Comparison of ENCODE assay signal across 11 cellular contexts in genomic region chr4:2401610-2401983, GRCh38. TPM values are rescaled to one million over a fixed set of nuclear protein-coding genes. Genes with fewer than 3 reads are reported as not detected.
DNase-seq lines count a peak whose midpoint lies in the region; ATAC-seq and TF ChIP-seq lines count a peak whose summit lies in the region.
"Had no signal": no experiment of that assay in that cellular context is flagged by ENCODE, and none has a peak within 500 bp of the region (broad histone marks: within the 10 kb centered on the region; RNA-seq: fewer than 3 reads in every experiment).

No MANE protein-coding gene starts in this region.

- no peaks in the 10 kb centered on the region for H3K36me3 Mint-ChIP-seq in activated naive CD8-positive, alpha-beta T cell treated with anti-CD3 and anti-CD28 coated beads, Interleukin-2, amount 50 U/mL, for 24 hours (ENCODE audit: low read depth)

- H3K4me3 Mint-ChIP-seq in activated naive CD8-positive, alpha-beta T cell treated with anti-CD3 and anti-CD28 coated beads, Interleukin-2, amount 50 U/mL, for 24 hours = peak overlapping the region; percentile 42

- POLR2A ChIA-PET in SK-N-SH (lab: Yijun Ruan, JAX) = interaction anchor here (2.2 kb wide), 1 partner anchor 11 kb away, joined by 9 read pairs; no protein-coding TSS in a partner anchor

- no peak for ATAC-seq in SK-N-SH treated with all-trans-retinoic acid at 6 μM for 48 hours
- ATAC-seq in activated naive CD8-positive, alpha-beta T cell treated with anti-CD3 and anti-CD28 coated beads, Interleukin-2, amount 50 U/mL, for 24 hours = no peak

- H3K27ac Mint-ChIP-seq in activated naive CD8-positive, alpha-beta T cell treated with anti-CD3 and anti-CD28 coated beads, Interleukin-2, amount 50 U/mL, for 24 hours = no peak overlapping the region
- H3K27ac Mint-ChIP-seq: activated T-helper 2 cell treated with anti-CD3 and anti-CD28 coated beads, Interferon-gamma antibody, Interleukin-2, Interleukin-4, amounts not matched to agents 10 μg/mL and 5 μg/mL and 100 μg/mL, durations not matched to agents 14 hours and 24 hours and 36 hours had no signal

- H3K4me1 Mint-ChIP-seq in activated naive CD8-positive, alpha-beta T cell treated with anti-CD3 and anti-CD28 coated beads, Interleukin-2, amount 50 U/mL, for 24 hours = peaks cover 13% of the 10 kb centered on the region

- TF ChIP-seq CTCF in SK-N-SH (IDR thresholded peaks at IDR 0.05) = no peak

- H3K4me3 ChIP-seq in SK-N-SH (ENCODE audit: low read depth in 2 of 2, low read length in 1 of 2) (peak overlapping the region in 1 of 2 experiments; percentile 19; a peak in 2 of 4 replicates), iPS-15b (ENCODE audit: low read depth, low read length) (peak overlapping the region; percentile 39), skeletal muscle satellite cell (ENCODE audit: low read length) (peak overlapping the region; percentile 53)

- H2AFZ ChIP-seq in SK-N-SH (ENCODE audit: low read depth) = peak overlapping the region; percentile 72; the same call in 1 of the 2 replicates

- CTCF ChIA-PET in SK-N-SH (lab: Yijun Ruan, JAX) = interaction anchor here (3.1 kb wide), 1 partner anchor 11 kb away, joined by 15 read pairs; no protein-coding TSS in a partner anchor

- peak overlapping the region; percentile 62; the same call in 1 of the 2 replicates for H3K4me2 ChIP-seq in SK-N-SH
- H3K4me2 ChIP-seq in skeletal muscle satellite cell (ENCODE audit: low read length) = peak overlapping the region; percentile 86

- TF ChIP-seq RAD21 in SK-N-SH (IDR thresholded peaks at IDR 0.05; ENCODE audit: low read length) = no peak

- H3K36me3 ChIP-seq in SK-N-SH (replicated peaks in 1 of 2; ENCODE audit: control insufficient read depth in 1 of 2, insufficient read depth in 2 of 2, low read length in 1 of 2) = no peaks in the 10 kb centered on the region
- no peaks in the 10 kb centered on the region for H3K36me3 ChIP-seq in iPS-15b (ENCODE audit: control insufficient read depth, insufficient read depth, low read length)
- H3K36me3 ChIP-seq in skeletal muscle satellite cell (ENCODE audit: insufficient read depth, low read length) = no peaks in the 10 kb centered on the region

- no peaks in the 10 kb centered on the region for H3F3A ChIP-seq in SK-N-SH (replicated peaks; ENCODE audit: insufficient read depth)

- H3K4me1 ChIP-seq in SK-N-SH (ENCODE audit: control insufficient read depth in 1 of 2, insufficient read depth in 2 of 2, low read depth in 1 of 2, low read length in 1 of 2) (peaks cover 0 to 18% of the 10 kb centered on the region in 2 experiments; a peak in 2 of 4 replicates), iPS-15b (ENCODE audit: control insufficient read depth, insufficient read depth, low read length) (peaks cover 11% of the 10 kb centered on the region), skeletal muscle satellite cell (ENCODE audit: control insufficient read depth, insufficient read depth, low read length) (peaks cover 16% of the 10 kb centered on the region)

- no peaks in the 10 kb centered on the region for H3K9me3 Mint-ChIP-seq in activated naive CD8-positive, alpha-beta T cell treated with anti-CD3 and anti-CD28 coated beads, Interleukin-2, amount 50 U/mL, for 24 hours
- H3K9me3 Mint-ChIP-seq: activated T-helper 2 cell treated with anti-CD3 and anti-CD28 coated beads, Interferon-gamma antibody, Interleukin-2, Interleukin-4, amounts not matched to agents 10 μg/mL and 5 μg/mL and 100 μg/mL, durations not matched to agents 14 hours and 24 hours and 36 hours had no signal

- no peak for TF ChIP-seq EP300 in SK-N-SH (IDR thresholded peaks at IDR 0.05; ENCODE audit: borderline replicate concordance in 1 of 2, low read depth in 1 of 2, low read length in 1 of 2)

- DNase-seq in SK-N-SH (no peak), NCI-H128 (lab: John Stamatoyannopoulos, UW; ENCODE audit: unreplicated experiment) (no peak), ACHN (no peak)
- DNase-seq in activated naive CD8-positive, alpha-beta T cell treated with anti-CD3 and anti-CD28 coated beads, Interleukin-2, amount 50 U/mL, for 24 hours = no peak
- DNase-seq in stimulated activated CD8-positive, alpha-beta memory T cell treated with anti-CD3 and anti-CD28 coated beads, Interleukin-4, amount 100 ng/mL, for 48 hours = no peak

- WGBS in SK-N-SH (ENCODE audit: low lambda C conversion rate) = 72% methylated on average over 10 of the region's 15 CpGs

- H3K79me2 ChIP-seq in SK-N-SH (ENCODE audit: insufficient read depth) = no peaks in the 10 kb centered on the region

- no peaks in the 10 kb centered on the region for H4K20me1 ChIP-seq in SK-N-SH (ENCODE audit: insufficient read depth)

- no peak overlapping the region for H3K27ac ChIP-seq in SK-N-SH (ENCODE audit: low read depth in 2 of 2, low read length in 1 of 2)

- in situ Hi-C loops in ACHN (cut with HindIII; ENCODE audit: low pct_ligation_motif_present, low pct_unique_long_range_greater_than_20kb, low sequenced_read_pairs) = no loop called here

- no peaks in the 10 kb centered on the region for H3K9me2 ChIP-seq in SK-N-SH

- H3K9ac ChIP-seq in SK-N-SH (no peak overlapping the region), iPS-15b (ENCODE audit: low read depth, low read length) (no peak overlapping the region), skeletal muscle satellite cell (ENCODE audit: low read depth, low read length) (no peak overlapping the region)

- H3K27me3 ChIP-seq in SK-N-SH (ENCODE audit: insufficient read depth) = no peaks in the 10 kb centered on the region
- H3K27me3 ChIP-seq in iPS-15b (ENCODE audit: control insufficient read depth, insufficient read depth, low read length) = no peaks in the 10 kb centered on the region
- H3K27me3 ChIP-seq in skeletal muscle satellite cell (ENCODE audit: control insufficient read depth, insufficient read depth, low read length) = peaks cover 14% of the 10 kb centered on the region

- peaks cover 6% of the 10 kb centered on the region for H3K27me3 Mint-ChIP-seq in activated naive CD8-positive, alpha-beta T cell treated with anti-CD3 and anti-CD28 coated beads, Interleukin-2, amount 50 U/mL, for 24 hours

- H3K9me3 ChIP-seq in SK-N-SH = no peaks in the 10 kb centered on the region
- H3K9me3 ChIP-seq in iPS-15b (ENCODE audit: control insufficient read depth, insufficient read depth, low read length) = no peaks in the 10 kb centered on the region
- no peaks in the 10 kb centered on the region for H3K9me3 ChIP-seq in skeletal muscle satellite cell (replicated peaks; ENCODE audit: low read length)

TF ChIP-seq in SK-N-SH, 30 proteins besides CTCF, POLR2A, EP300 and RAD21 (continues in another document):
- TF ChIP-seq USF1 (IDR thresholded peaks at IDR 0.05; ENCODE audit: borderline replicate concordance, low read depth) = no peak
- TF ChIP-seq FOXJ3 (CRISPR knock-in tag; IDR thresholded peaks at IDR 0.05) = no peak
- TF ChIP-seq RFX5 (IDR thresholded peaks at IDR 0.05; ENCODE audit: low read length) = no peak
- no peak for TF ChIP-seq JUND (IDR thresholded peaks at IDR 0.05)
- no peak for TF ChIP-seq IRF3 (IDR thresholded peaks at IDR 0.05; ENCODE audit: low read depth, low read length)
- TF ChIP-seq TEAD4 (IDR thresholded peaks at IDR 0.05; ENCODE audit: borderline replicate concordance, insufficient read depth) = no peak

TF ChIP-seq in SK-N-SH treated with all-trans-retinoic acid at 6 μM for 48 hours, 23 proteins besides CTCF, POLR2A, EP300 and RAD21:
- TF ChIP-seq CREB5 (CRISPR knock-in tag; IDR thresholded peaks at IDR 0.05; ENCODE audit: low read depth) (no peak), TCF4 (CRISPR knock-in tag; IDR thresholded peaks at IDR 0.05; ENCODE audit: borderline replicate concordance) (no peak), TOX (CRISPR knock-in tag; IDR thresholded peaks at IDR 0.05; ENCODE audit: borderline replicate concordance) (no peak), ISL1 (CRISPR knock-in tag; IDR thresholded peaks at IDR 0.05) (no peak), OSR1 (CRISPR knock-in tag; IDR thresholded peaks at IDR 0.05) (no peak), CSDC2 (CRISPR knock-in tag; IDR thresholded peaks at IDR 0.05) (no peak), ZC3H10 (CRISPR knock-in tag; IDR thresholded peaks at IDR 0.05) (no peak)
- TF ChIP-seq, protein P1, sequence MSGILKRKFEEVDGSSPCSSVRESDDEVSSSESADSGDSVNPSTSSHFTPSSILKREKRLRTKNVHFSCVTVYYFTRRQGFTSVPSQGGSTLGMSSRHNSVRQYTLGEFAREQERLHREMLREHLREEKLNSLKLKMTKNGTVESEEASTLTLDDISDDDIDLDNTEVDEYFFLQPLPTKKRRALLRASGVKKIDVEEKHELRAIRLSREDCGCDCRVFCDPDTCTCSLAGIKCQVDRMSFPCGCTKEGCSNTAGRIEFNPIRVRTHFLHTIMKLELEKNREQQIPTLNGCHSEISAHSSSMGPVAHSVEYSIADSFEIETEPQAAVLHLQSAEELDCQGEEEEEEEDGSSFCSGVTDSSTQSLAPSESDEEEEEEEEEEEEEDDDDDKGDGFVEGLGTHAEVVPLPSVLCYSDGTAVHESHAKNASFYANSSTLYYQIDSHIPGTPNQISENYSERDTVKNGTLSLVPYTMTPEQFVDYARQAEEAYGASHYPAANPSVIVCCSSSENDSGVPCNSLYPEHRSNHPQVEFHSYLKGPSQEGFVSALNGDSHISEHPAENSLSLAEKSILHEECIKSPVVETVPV (CRISPR knock-in tag; IDR thresholded peaks at IDR 0.05) = no peak

RNA-seq across cellular contexts. Expression of gene ZFYVE28, which starts 16.8 kb away (rescaled TPM):
- polyA plus RNA-seq in SK-N-SH (2012; rRNA removed) = 2.9 and 3.2 TPM in 2 replicates
- 1.4 and 1.8 TPM in 2 replicates for polyA plus RNA-seq in SK-N-SH (2012; cell fraction: cytosol; rRNA removed)
- 8.3 and 9.4 TPM in 2 replicates for polyA plus RNA-seq in SK-N-SH (2012; cell fraction: nucleus; rRNA removed)
- 1.8 and 2.6 TPM in 2 replicates for total RNA-seq in skeletal muscle satellite cell (2012; rRNA removed)

RNA-seq across cellular contexts. Expression of gene CFAP99, which starts 17.2 kb away (rescaled TPM):
- 0.13 and 0.55 TPM in 2 replicates for polyA plus RNA-seq in SK-N-SH (2012; rRNA removed)
- 0.04 and 0.13 TPM in 2 replicates for polyA plus RNA-seq in SK-N-SH (2012; cell fraction: cytosol; rRNA removed)
- 0.31 and 0.43 TPM in 2 replicates for polyA plus RNA-seq in SK-N-SH (2012; cell fraction: nucleus; rRNA removed)
- under 0.01 TPM in 1 of 2 replicates, not detected in the other for total RNA-seq in skeletal muscle satellite cell (2012; rRNA removed)
- total RNA-seq: A172; activated T-helper 2 cell treated with anti-CD3 and anti-CD28 coated beads, Interferon-gamma antibody, Interleukin-2, Interleukin-4, amounts not matched to agents 10 μg/mL and 5 μg/mL and 100 μg/mL, durations not matched to agents 14 hours and 24 hours and 36 hours; temporal lobe had no signal
